In the genomic region with DNA sequence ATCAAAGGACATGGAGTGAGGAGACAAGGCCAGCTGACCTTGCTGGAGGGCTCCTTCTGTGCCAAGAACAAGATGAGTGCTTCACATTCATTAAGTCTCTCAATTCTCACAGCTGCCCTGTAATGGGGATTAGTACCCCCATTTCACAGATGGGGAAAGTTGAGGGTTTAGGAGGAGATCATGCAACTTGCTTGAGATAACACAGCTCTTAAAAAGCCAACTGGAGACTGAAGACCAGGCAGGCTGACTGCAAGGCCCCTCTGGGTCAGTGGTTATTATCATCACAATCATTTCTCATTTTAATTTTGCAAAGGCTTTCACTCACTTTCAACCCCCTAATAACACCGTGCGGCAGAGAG, we compare ENCODE assay signal across 2 cellular contexts.
TF ChIP-seq lines count a peak whose summit lies in the region.

No MANE protein-coding gene starts in this region.

TF ChIP-seq in K562, 482 proteins besides CTCF, POLR2A, EP300 and RAD21:
- TF ChIP-seq HDAC2 (IDR thresholded peaks at IDR 0.05) (peak; percentile 44; the same call in 1 of the 2 replicates), NCOR1 (IDR thresholded peaks at IDR 0.05) (no peak), BCOR (IDR thresholded peaks at IDR 0.05) (peak; percentile 95), RBM25 (IDR thresholded peaks at IDR 0.05; ENCODE audit: low read depth, low read length, severe bottlenecking) (peak; percentile 96), SMARCA5 (IDR thresholded peaks at IDR 0.05) (0 out of 2 replicates have a peak, but pooled peaks have one; percentile 23), DPF2 (IDR thresholded peaks at IDR 0.05) (no peak), KDM1A (IDR thresholded peaks at IDR 0.05) (peak; percentile 68 to 72; a peak in 3 of 4 replicates), RCOR1 (IDR thresholded peaks at IDR 0.05; ENCODE audit: borderline replicate concordance in 1 of 2, low read depth in 2 of 2, low read length in 2 of 2) (peak in 1 of 2 experiments; percentile 63; a peak in 2 of 4 replicates)

TF ChIP-seq in H1, 55 proteins besides CTCF, POLR2A, EP300 and RAD21:
- TF ChIP-seq RFX5 (IDR thresholded peaks at IDR 0.05; ENCODE audit: borderline replicate concordance, low read depth, low read length) (no peak), KDM1A (IDR thresholded peaks at IDR 0.05; ENCODE audit: borderline replicate concordance, low read length) (peak; percentile 72; the same call in 1 of the 2 replicates)
